Comparison of ENCODE assay signal across 17 cellular contexts in the genomic region with DNA sequence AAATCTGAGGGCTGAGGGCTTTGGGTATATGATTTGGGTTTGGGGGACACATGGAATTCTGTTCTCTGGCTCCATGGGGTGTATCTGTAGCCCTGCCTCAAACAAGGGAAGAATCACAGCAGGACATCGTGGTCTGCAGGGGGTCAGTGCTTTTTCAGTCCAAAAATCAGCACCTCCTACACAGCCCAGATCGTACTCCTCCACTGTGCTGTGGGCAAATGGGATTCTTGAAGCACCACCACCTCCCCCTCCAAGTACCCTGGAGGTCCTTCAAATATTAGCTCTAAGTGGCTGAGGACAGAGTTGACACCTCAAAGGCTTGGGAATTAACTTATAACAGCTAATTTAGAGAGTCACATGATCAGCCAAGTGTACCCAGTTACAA. TPM values are rescaled to one million over a fixed set of nuclear protein-coding genes. Genes with fewer than 3 reads are reported as not detected.
DNase-seq lines count a peak whose midpoint lies in the region; ATAC-seq and TF ChIP-seq lines count a peak whose summit lies in the region.
"Had no signal": no experiment of that assay in that cellular context is flagged by ENCODE, and none has a peak within 500 bp of the region (broad histone marks: within the 10 kb centered on the region; RNA-seq: fewer than 3 reads in every experiment).

No MANE protein-coding gene starts in this region.

- no peaks in the 10 kb centered on the region for H3K27me3 Mint-ChIP-seq in stimulated activated naive CD8-positive, alpha-beta T cell treated with anti-CD3 and anti-CD28 coated beads, Interleukin-15, Interleukin-2, amounts not matched to agents 100 ng/mL and 50 ng/mL, for 24 hours
- no peaks in the 10 kb centered on the region for H3K27me3 Mint-ChIP-seq in stimulated activated naive CD8-positive, alpha-beta T cell treated with anti-CD3 and anti-CD28 coated beads, Interleukin-15, amount 100 ng/mL, for 72 hours
- H3K27me3 Mint-ChIP-seq in brain, result no peaks in the 10 kb centered on the region
- H3K27me3 Mint-ChIP-seq: activated CD8-positive, alpha-beta memory T cell treated with anti-CD3 and anti-CD28 coated beads, Interleukin-2, amount 10 ng/mL, durations not matched to agents 7 days and 5 days; activated naive CD8-positive, alpha-beta T cell treated with anti-CD3 and anti-CD28 coated beads, Interleukin-2, amount 50 U/mL, for 24 hours had no signal

- peak overlapping the region; percentile 76 for H4K91ac ChIP-seq in mesenchymal stem cell (ENCODE audit: low read length)

- H2BK12ac ChIP-seq in mesenchymal stem cell (ENCODE audit: low read length in 2 of 2), result peak overlapping the region; percentile 59 to 88

- H3K79me1 ChIP-seq in mesenchymal stem cell (replicated peaks; ENCODE audit: low read length, poor library complexity, severe bottlenecking), result peaks cover 14% of the 10 kb centered on the region

- WGBS in mesenchymal stem cell, result 64% methylated on average over 2 of the region's 2 CpGs

- H3K23ac ChIP-seq in mesenchymal stem cell (ENCODE audit: low read length in 2 of 2), result no peak overlapping the region

- no peaks in the 10 kb centered on the region for H3K36me3 Mint-ChIP-seq in stimulated activated naive CD8-positive, alpha-beta T cell treated with anti-CD3 and anti-CD28 coated beads, Interleukin-15, Interleukin-2, amounts not matched to agents 100 ng/mL and 50 ng/mL, for 24 hours (ENCODE audit: low read depth)
- H3K36me3 Mint-ChIP-seq in brain, result peaks cover 8% of the 10 kb centered on the region
- H3K36me3 Mint-ChIP-seq: activated CD8-positive, alpha-beta memory T cell treated with anti-CD3 and anti-CD28 coated beads, Interleukin-2, amount 10 ng/mL, durations not matched to agents 7 days and 5 days had no signal

- peaks cover 0 to 4% of the 10 kb centered on the region in 2 experiments for H3K36me3 ChIP-seq in mesenchymal stem cell (ENCODE audit: control insufficient read depth in 1 of 2, insufficient read depth in 2 of 2, low read depth in 1 of 2, low read length in 2 of 2)
- H3K36me3 ChIP-seq: BLaER1 had no signal

- H4K8ac ChIP-seq in mesenchymal stem cell (ENCODE audit: low read length), result peak overlapping the region; percentile 52

- H3K4me3 ChIP-seq in mesenchymal stem cell (ENCODE audit: insufficient read depth in 1 of 2, low read depth in 1 of 2, low read length in 2 of 2), result peak overlapping the region in 1 of 2 experiments; percentile 48
- H3K4me3 ChIP-seq: BLaER1, SK-N-MC had no signal

- peak overlapping the region; percentile 70 for H3K4me3 Mint-ChIP-seq in stimulated activated naive CD8-positive, alpha-beta T cell treated with anti-CD3 and anti-CD28 coated beads, Interleukin-15, Interleukin-2, amounts not matched to agents 100 ng/mL and 50 ng/mL, for 24 hours
- H3K4me3 Mint-ChIP-seq in stimulated activated naive CD8-positive, alpha-beta T cell treated with anti-CD3 and anti-CD28 coated beads, Interleukin-15, amount 100 ng/mL, for 72 hours, result no peak overlapping the region
- peak overlapping the region in 4 of 5 experiments; percentile 2 to 52 (median 15) for H3K4me3 Mint-ChIP-seq in brain
- H3K4me3 Mint-ChIP-seq: activated CD8-positive, alpha-beta memory T cell treated with anti-CD3 and anti-CD28 coated beads, Interleukin-2, amount 10 ng/mL, durations not matched to agents 7 days and 5 days; activated naive CD8-positive, alpha-beta T cell treated with anti-CD3 and anti-CD28 coated beads, Interleukin-2, amount 50 U/mL, for 24 hours had no signal

- no peaks in the 10 kb centered on the region for H3K9me3 ChIP-seq in mesenchymal stem cell (ENCODE audit: control insufficient read depth, low read length)
- H3K9me3 ChIP-seq: BLaER1 had no signal

- peak overlapping the region; percentile 93 for H3K27ac ChIP-seq in mesenchymal stem cell (ENCODE audit: low read length, poor library complexity, severe bottlenecking)
- H3K27ac ChIP-seq: BLaER1 had no signal

- ATAC-seq in stimulated activated naive CD8-positive, alpha-beta T cell treated with anti-CD3 and anti-CD28 coated beads, Interleukin-15, amount 100 ng/mL, for 72 hours, result no peak
- ATAC-seq in HG03565 (IDR thresholded peaks at IDR 0.05; ENCODE audit: unreplicated experiment), result no peak
- ATAC-seq: activated CD8-positive, alpha-beta memory T cell treated with anti-CD3 and anti-CD28 coated beads, Interleukin-2, amount 10 ng/mL, durations not matched to agents 7 days and 5 days had no signal

- peak overlapping the region; percentile 85 for H2BK5ac ChIP-seq in mesenchymal stem cell (ENCODE audit: low read depth, low read length, poor library complexity, severe bottlenecking)

- H2BK15ac ChIP-seq in mesenchymal stem cell (ENCODE audit: low read depth, poor library complexity, severe bottlenecking), result no peak overlapping the region

- no peak for TF ChIP-seq CTCF in brain (conservative IDR thresholded peaks at IDR 0.05)

- peak overlapping the region; percentile 54 for H3K4me2 ChIP-seq in mesenchymal stem cell (ENCODE audit: low read length, poor library complexity, severe bottlenecking)

- peak overlapping the region in 1 of 2 experiments; percentile 34 for H3K4ac ChIP-seq in mesenchymal stem cell (ENCODE audit: low read depth in 1 of 2, low read length in 2 of 2)

- no peaks in the 10 kb centered on the region for H3K9me3 Mint-ChIP-seq in stimulated activated naive CD8-positive, alpha-beta T cell treated with anti-CD3 and anti-CD28 coated beads, Interleukin-15, Interleukin-2, amounts not matched to agents 100 ng/mL and 50 ng/mL, for 24 hours
- H3K9me3 Mint-ChIP-seq in stimulated activated naive CD8-positive, alpha-beta T cell treated with anti-CD3 and anti-CD28 coated beads, Interleukin-15, amount 100 ng/mL, for 72 hours, result no peaks in the 10 kb centered on the region
- no peaks in the 10 kb centered on the region for H3K9me3 Mint-ChIP-seq in brain
- H3K9me3 Mint-ChIP-seq: activated naive CD8-positive, alpha-beta T cell treated with anti-CD3 and anti-CD28 coated beads, Interleukin-2, amount 50 U/mL, for 24 hours had no signal

- no peak overlapping the region for H3K27ac Mint-ChIP-seq in stimulated activated naive CD8-positive, alpha-beta T cell treated with anti-CD3 and anti-CD28 coated beads, Interleukin-15, Interleukin-2, amounts not matched to agents 100 ng/mL and 50 ng/mL, for 24 hours
- no peak overlapping the region for H3K27ac Mint-ChIP-seq in stimulated activated naive CD8-positive, alpha-beta T cell treated with anti-CD3 and anti-CD28 coated beads, Interleukin-15, amount 100 ng/mL, for 72 hours
- peak overlapping the region in 4 of 5 experiments; percentile 13 to 87 (median 61) for H3K27ac Mint-ChIP-seq in brain
- H3K27ac Mint-ChIP-seq: activated CD8-positive, alpha-beta memory T cell treated with anti-CD3 and anti-CD28 coated beads, Interleukin-2, amount 10 ng/mL, durations not matched to agents 7 days and 5 days; activated naive CD8-positive, alpha-beta T cell treated with anti-CD3 and anti-CD28 coated beads, Interleukin-2, amount 50 U/mL, for 24 hours had no signal

- peaks cover 15% of the 10 kb centered on the region for H3K4me1 ChIP-seq in mesenchymal stem cell (ENCODE audit: control insufficient read depth, insufficient read depth, low read depth, low read length)

- peak overlapping the region; percentile 51 for H3K9ac ChIP-seq in mesenchymal stem cell (ENCODE audit: low read length)
- H3K9ac ChIP-seq: BLaER1 had no signal

- H2AK5ac ChIP-seq in mesenchymal stem cell (ENCODE audit: low read length, severe bottlenecking), result peak overlapping the region; percentile 65

- no peak overlapping the region for H3K14ac ChIP-seq in mesenchymal stem cell (ENCODE audit: low read length in 2 of 2)

- H3K18ac ChIP-seq in mesenchymal stem cell (ENCODE audit: low read depth in 1 of 2, low read length in 2 of 2), result peak overlapping the region; percentile 75 to 92

- H3K27me3 ChIP-seq in mesenchymal stem cell (ENCODE audit: control insufficient read depth in 1 of 2, insufficient read depth in 1 of 2, low read length in 2 of 2), result no peaks in the 10 kb centered on the region
- H3K27me3 ChIP-seq: BLaER1 had no signal

- peaks cover 44% of the 10 kb centered on the region for H3K4me1 Mint-ChIP-seq in stimulated activated naive CD8-positive, alpha-beta T cell treated with anti-CD3 and anti-CD28 coated beads, Interleukin-15, Interleukin-2, amounts not matched to agents 100 ng/mL and 50 ng/mL, for 24 hours (ENCODE audit: low read depth)
- peaks cover 22% of the 10 kb centered on the region for H3K4me1 Mint-ChIP-seq in stimulated activated naive CD8-positive, alpha-beta T cell treated with anti-CD3 and anti-CD28 coated beads, Interleukin-15, amount 100 ng/mL, for 72 hours
- peaks cover 72% of the 10 kb centered on the region for H3K4me1 Mint-ChIP-seq in brain

- H2AFZ ChIP-seq in mesenchymal stem cell (ENCODE audit: low read depth, low read length), result no peak overlapping the region

- DNase-seq in stimulated activated naive CD8-positive, alpha-beta T cell treated with anti-CD3 and anti-CD28 coated beads, Interleukin-15, amount 100 ng/mL, for 72 hours, result no peak
- no peak for DNase-seq in mesenchymal stem cell
- no peak for DNase-seq in stimulated activated naive CD4-positive, alpha-beta T cell treated with Interleukin-2 at 50 U/mL for 16 hours (lab: John Stamatoyannopoulos, UW)
- no peak for DNase-seq in stimulated activated CD4-positive, alpha-beta T cell treated with anti-CD3 and anti-CD28 coated beads, Interleukin-15, amount 100 ng/mL, for 24 hours
- DNase-seq: activated CD8-positive, alpha-beta memory T cell treated with anti-CD3 and anti-CD28 coated beads, Interleukin-2, amount 10 ng/mL, durations not matched to agents 7 days and 5 days; activated naive CD8-positive, alpha-beta T cell treated with anti-CD3 and anti-CD28 coated beads, Interleukin-2, amount 50 U/mL, for 24 hours; hippocampal formation; MM.1S; NCI-H2029 treated with DMSO at 0.1 percent for 48 hours; NCI-H524 treated with DMSO at 0.1 percent for 48 hours; OCI-M1; stimulated activated CD4-positive, alpha-beta T cell treated with anti-CD3 and anti-CD28 coated beads, Interleukin-4, amount 100 ng/mL, for 1 hour had no signal

- peak overlapping the region; percentile 96 for H2BK120ac ChIP-seq in mesenchymal stem cell (ENCODE audit: low read depth, low read length)

RNA-seq across cellular contexts. Expression of gene EPHA4, which starts 41.5 kb away (rescaled TPM):
- 6.1 TPM for polyA plus RNA-seq in brain (ENCODE audit: insufficient read depth, low read depth, low replicate concordance)
- polyA plus RNA-seq in mesenchymal stem cell (2013, experiment 1 of 2), result 4.7 TPM
- polyA plus RNA-seq in mesenchymal stem cell (2013, experiment 2 of 2), result 3.4 TPM

Comparison
In these comparisons a context has a peak if more than half of its experiments do, and no peak if none do; other contexts are left out.
1. H3K4me3 Mint-ChIP-seq: peak in stimulated activated naive CD8-positive, alpha-beta T cell treated with anti-CD3 and anti-CD28 coated beads, Interleukin-15, Interleukin-2, amounts not matched to agents 100 ng/mL and 50 ng/mL, for 24 hours (single experiment) and brain (4 of 5); none in stimulated activated naive CD8-positive, alpha-beta T cell treated with anti-CD3 and anti-CD28 coated beads, Interleukin-15, amount 100 ng/mL, for 72 hours (0 of 2).
2. H3K27ac Mint-ChIP-seq: peak in brain (4 of 5); none in stimulated activated naive CD8-positive, alpha-beta T cell treated with anti-CD3 and anti-CD28 coated beads, Interleukin-15, Interleukin-2, amounts not matched to agents 100 ng/mL and 50 ng/mL, for 24 hours (single experiment) and stimulated activated naive CD8-positive, alpha-beta T cell treated with anti-CD3 and anti-CD28 coated beads, Interleukin-15, amount 100 ng/mL, for 72 hours (0 of 2).